26 cellular contexts compared by ENCODE assay signal in genomic region chr11:6206456-6207180, GRCh38. TPM values are rescaled to one million over a fixed set of nuclear protein-coding genes. Genes with fewer than 3 reads are reported as not detected.
"Had no signal": no experiment of that assay in that cellular context is flagged by ENCODE, and none has a peak within 500 bp of the region (broad histone marks: within the 10 kb centered on the region; RNA-seq: fewer than 3 reads in every experiment).

No MANE protein-coding gene starts in this region.

- H3K27ac Mint-ChIP-seq: activated B cell treated with CpG ODN at 0.5 μM for 24 hours; activated CD4-positive, alpha-beta memory T cell treated with anti-CD3 and anti-CD28 coated beads for 36 hours; activated T-helper 2 cell treated with anti-CD3 and anti-CD28 coated beads, Interferon-gamma antibody, Interleukin-2, Interleukin-4, amounts not matched to agents 10 μg/mL and 5 μg/mL and 100 μg/mL, durations not matched to agents 14 hours and 24 hours and 36 hours; mesothelial cell of epicardium; stimulated activated naive CD8-positive, alpha-beta T cell treated with anti-CD3 and anti-CD28 coated beads, Interleukin-15, Interleukin-2, amounts not matched to agents 100 ng/mL and 50 ng/mL, for 24 hours had no signal

- H3K9me3 ChIP-seq: lower lobe of right lung, prostate gland, transverse colon, uterus had no signal

- H3K4me1 ChIP-seq: lower lobe of right lung, prostate gland, transverse colon, uterus had no signal

- ATAC-seq: left colon, lower lobe of right lung, right cardiac atrium had no signal

- H3K27me3 ChIP-seq: transverse colon, uterus had no signal

- H3K27ac ChIP-seq: lower lobe of right lung, prostate gland, uterus had no signal

- DNase-seq: activated B cell treated with CpG ODN at 0.5 μM for 24 hours; activated CD4-positive, alpha-beta memory T cell treated with anti-CD3 and anti-CD28 coated beads for 36 hours; activated CD4-positive, alpha-beta T cell treated with anti-CD3 and anti-CD28 coated beads for 4 hours; activated naive CD4-positive, alpha-beta T cell treated with Interleukin-2 at 50 U/mL for 16 hours; aorta; foreskin melanocyte; glutamatergic neuron; hippocampal formation; islet precursor cell; left colon; lower lobe of right lung; right cardiac atrium; small intestine; stimulated activated CD4-positive, alpha-beta T cell treated with anti-CD3 and anti-CD28 coated beads, Interleukin-15, amount 100 ng/mL, for 24 hours; stimulated activated CD4-positive, alpha-beta T cell treated with anti-CD3 and anti-CD28 coated beads, Interleukin-2, amount 100 ng/mL, for 48 hours; transverse colon; uterus had no signal

- H3K4me1 Mint-ChIP-seq: mesothelial cell of epicardium, neural crest cell had no signal

- H3K9me3 Mint-ChIP-seq: activated B cell treated with CpG ODN at 0.5 μM for 24 hours; activated CD4-positive, alpha-beta memory T cell treated with anti-CD3 and anti-CD28 coated beads for 36 hours; activated T-helper 2 cell treated with anti-CD3 and anti-CD28 coated beads, Interferon-gamma antibody, Interleukin-2, Interleukin-4, amounts not matched to agents 10 μg/mL and 5 μg/mL and 100 μg/mL, durations not matched to agents 14 hours and 24 hours and 36 hours; mesothelial cell of epicardium; neural crest cell; stimulated activated naive CD8-positive, alpha-beta T cell treated with anti-CD3 and anti-CD28 coated beads, Interleukin-15, Interleukin-2, amounts not matched to agents 100 ng/mL and 50 ng/mL, for 24 hours had no signal

- H3K4me3 ChIP-seq: lower lobe of right lung, prostate gland, transverse colon, uterus had no signal

- H3K4me3 Mint-ChIP-seq: activated B cell treated with CpG ODN at 0.5 μM for 24 hours; activated CD4-positive, alpha-beta memory T cell treated with anti-CD3 and anti-CD28 coated beads for 36 hours; mesothelial cell of epicardium; neural crest cell; stimulated activated naive CD8-positive, alpha-beta T cell treated with anti-CD3 and anti-CD28 coated beads, Interleukin-15, Interleukin-2, amounts not matched to agents 100 ng/mL and 50 ng/mL, for 24 hours had no signal

- H3K27me3 Mint-ChIP-seq: activated B cell treated with CpG ODN at 0.5 μM for 24 hours; activated CD4-positive, alpha-beta memory T cell treated with anti-CD3 and anti-CD28 coated beads for 36 hours; stimulated activated naive CD8-positive, alpha-beta T cell treated with anti-CD3 and anti-CD28 coated beads, Interleukin-15, Interleukin-2, amounts not matched to agents 100 ng/mL and 50 ng/mL, for 24 hours had no signal

- H3K36me3 ChIP-seq: prostate gland, uterus had no signal

RNA-seq across cellular contexts. Expression of gene C11orf42, which starts 1.3 kb away (rescaled TPM):
- total RNA-seq: activated B cell treated with CpG ODN at 0.5 μM for 24 hours; activated CD4-positive, alpha-beta memory T cell treated with anti-CD3 and anti-CD28 coated beads for 36 hours; activated T-helper 2 cell treated with anti-CD3 and anti-CD28 coated beads, Interferon-gamma antibody, Interleukin-2, Interleukin-4, amounts not matched to agents 10 μg/mL and 5 μg/mL and 100 μg/mL, durations not matched to agents 14 hours and 24 hours and 36 hours; aorta; bronchial epithelial cell; chondrocyte; dermis microvascular lymphatic vessel endothelial cell; left colon; lower lobe of right lung; mesothelial cell of epicardium; neural crest cell; osteocyte; right cardiac atrium; transverse colon; uterus had no signal

RNA-seq across cellular contexts. Expression of gene OR52W1, which starts 7.6 kb away (rescaled TPM):
- total RNA-seq: activated B cell treated with CpG ODN at 0.5 μM for 24 hours; activated CD4-positive, alpha-beta memory T cell treated with anti-CD3 and anti-CD28 coated beads for 36 hours; activated T-helper 2 cell treated with anti-CD3 and anti-CD28 coated beads, Interferon-gamma antibody, Interleukin-2, Interleukin-4, amounts not matched to agents 10 μg/mL and 5 μg/mL and 100 μg/mL, durations not matched to agents 14 hours and 24 hours and 36 hours; aorta; bronchial epithelial cell; chondrocyte; dermis microvascular lymphatic vessel endothelial cell; left colon; lower lobe of right lung; mesothelial cell of epicardium; neural crest cell; osteocyte; prostate gland; right cardiac atrium; transverse colon; uterus had no signal

RNA-seq across cellular contexts. Expression of gene CNGA4, which starts 32.3 kb away (rescaled TPM):
- total RNA-seq: activated CD4-positive, alpha-beta memory T cell treated with anti-CD3 and anti-CD28 coated beads for 36 hours; activated T-helper 2 cell treated with anti-CD3 and anti-CD28 coated beads, Interferon-gamma antibody, Interleukin-2, Interleukin-4, amounts not matched to agents 10 μg/mL and 5 μg/mL and 100 μg/mL, durations not matched to agents 14 hours and 24 hours and 36 hours; dermis microvascular lymphatic vessel endothelial cell; osteocyte had no signal

RNA-seq across cellular contexts. Expression of gene OR52B2, which starts 36.5 kb away (rescaled TPM):
- total RNA-seq: activated B cell treated with CpG ODN at 0.5 μM for 24 hours; activated CD4-positive, alpha-beta memory T cell treated with anti-CD3 and anti-CD28 coated beads for 36 hours; activated T-helper 2 cell treated with anti-CD3 and anti-CD28 coated beads, Interferon-gamma antibody, Interleukin-2, Interleukin-4, amounts not matched to agents 10 μg/mL and 5 μg/mL and 100 μg/mL, durations not matched to agents 14 hours and 24 hours and 36 hours; aorta; bronchial epithelial cell; chondrocyte; dermis microvascular lymphatic vessel endothelial cell; left colon; lower lobe of right lung; mesothelial cell of epicardium; neural crest cell; osteocyte; prostate gland; right cardiac atrium; uterus had no signal
